Comparison of ENCODE assay signal across 8 cellular contexts in the genomic region with DNA sequence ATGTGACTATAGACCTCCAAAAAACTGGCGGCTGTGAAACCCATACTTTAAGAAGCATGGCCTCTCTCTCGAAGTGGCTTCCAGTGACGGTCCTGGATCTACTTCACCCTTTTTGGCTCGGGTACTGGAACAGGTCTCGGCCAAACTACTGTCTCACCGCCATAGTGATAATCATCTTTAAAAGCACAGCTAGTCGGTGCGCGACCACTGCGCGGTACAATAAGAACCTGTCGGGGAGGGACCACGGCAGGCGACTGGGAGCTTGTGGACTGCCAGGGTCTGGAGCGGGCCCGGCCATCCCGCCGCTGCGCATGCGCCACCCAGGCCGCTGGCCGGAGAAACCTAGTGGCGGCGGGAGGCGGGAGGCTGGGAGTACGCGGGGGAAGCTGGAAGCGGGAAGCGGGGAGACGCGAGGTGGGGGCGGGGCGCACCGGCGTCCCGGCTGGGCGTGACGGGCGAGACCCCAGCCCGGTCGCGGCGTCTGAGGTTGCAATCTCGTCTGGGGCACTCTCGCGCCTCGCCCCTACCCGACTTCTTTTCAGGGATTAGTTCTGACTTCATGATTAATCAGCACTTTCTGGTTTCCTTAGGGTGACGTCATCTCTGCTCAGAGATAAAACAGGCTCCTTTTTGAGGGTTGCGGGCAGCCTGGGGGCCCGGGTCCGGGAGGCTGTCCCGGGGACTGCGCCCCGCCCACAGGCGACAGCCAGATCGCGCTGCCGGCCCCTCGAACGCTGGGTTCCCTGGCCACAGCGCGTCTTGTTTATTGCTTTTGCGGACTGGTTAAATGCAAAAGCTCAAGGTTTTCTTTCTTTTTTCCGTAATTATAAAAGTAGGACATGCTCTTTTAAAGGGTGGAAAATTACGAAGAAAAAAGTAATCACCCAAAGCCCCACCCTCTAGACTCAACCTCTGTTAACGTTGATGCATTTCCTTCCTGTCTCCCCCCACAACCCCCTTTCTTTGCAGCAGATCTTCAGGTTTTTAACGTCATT.
DNase-seq lines count a peak whose midpoint lies in the region; ATAC-seq, FAIRE-seq and TF ChIP-seq lines count a peak whose summit lies in the region.

No MANE protein-coding gene starts in this region.

- H3K27me3 Mint-ChIP-seq in dendritic cell treated with granulocyte-macrophage colony-stimulating factor and Interleukin-4, amounts not matched to agents 40 ng/mL and 50 ng/mL, for 4 days = no peaks in the 10 kb centered on the region

- TF ChIP-seq CTCF in HepG2 (CRISPR knock-in tag; IDR thresholded peaks at IDR 0.05) = no peak

- ATAC-seq in GM19023 (IDR thresholded peaks at IDR 0.05; ENCODE audit: unreplicated experiment) = peak; percentile 83
- ATAC-seq in HG03196 (IDR thresholded peaks at IDR 0.05; ENCODE audit: unreplicated experiment) = peak; percentile 83
- ATAC-seq in HepG2 = peak; percentile 93

- in situ Hi-C loops in HepG2 (cut with HindIII; ENCODE audit: extremely low pct_ligation_motif_present, low pct_unique_long_range_greater_than_20kb) = loop anchor here (5.0 kb wide), 1 partner anchor 223 kb away; no protein-coding TSS in a partner anchor

- H2AFZ ChIP-seq in HepG2 (ENCODE audit: low read length) = peak overlapping the region; percentile 96

- H3K27me3 ChIP-seq in HepG2 (ENCODE audit: control insufficient read depth in 1 of 2, insufficient read depth in 2 of 2, low read length in 2 of 2) = no peaks in the 10 kb centered on the region; a peak in 2 of 5 replicates

- H3K4me1 ChIP-seq in HepG2 (ENCODE audit: insufficient read depth, low read length) = peaks cover 36% of the 10 kb centered on the region

- DNase-seq in AG08396 (ENCODE audit: low spot score) (peak; percentile 98), NCI-H526 (lab: John Stamatoyannopoulos, UW) (peak; percentile 65 to 83), HepG2 (ENCODE audit: low spot score) (peak; percentile 68)
- peak; percentile 47 to 76 for DNase-seq in activated CD4-positive, alpha-beta T cell treated with anti-CD3 and anti-CD28 coated beads, Interleukin-2, amount 50 U/mL, for 24 hours (ENCODE audit: low read depth in 1 of 2, low spot score in 1 of 2)
- peak; percentile 61 to 68 for DNase-seq in stimulated activated CD4-positive, alpha-beta T cell treated with anti-CD3 and anti-CD28 coated beads, Interleukin-2, amount 100 ng/mL, for 48 hours

- H3K9me3 Mint-ChIP-seq in dendritic cell treated with granulocyte-macrophage colony-stimulating factor and Interleukin-4, amounts not matched to agents 40 ng/mL and 50 ng/mL, for 4 days = no peaks in the 10 kb centered on the region

- H3K4me1 Mint-ChIP-seq in dendritic cell treated with granulocyte-macrophage colony-stimulating factor and Interleukin-4, amounts not matched to agents 40 ng/mL and 50 ng/mL, for 4 days (ENCODE audit: low read depth) = peaks cover 23% of the 10 kb centered on the region

- 13% methylated on average over 29 of the region's 68 CpGs for WGBS in HepG2 (ENCODE audit: low lambda C conversion rate)

- peak; percentile 30 to 47; a peak in 3 of 4 replicates for TF ChIP-seq POLR2A in HepG2 (IDR thresholded peaks at IDR 0.05; ENCODE audit: insufficient read depth in 1 of 2, low read depth in 2 of 2, low read length in 2 of 2)

- H3K36me3 Mint-ChIP-seq in dendritic cell treated with granulocyte-macrophage colony-stimulating factor and Interleukin-4, amounts not matched to agents 40 ng/mL and 50 ng/mL, for 4 days (ENCODE audit: low read depth) = no peaks in the 10 kb centered on the region

- H3K27ac Mint-ChIP-seq in dendritic cell treated with granulocyte-macrophage colony-stimulating factor and Interleukin-4, amounts not matched to agents 40 ng/mL and 50 ng/mL, for 4 days = peak overlapping the region; percentile 95

- H3K27ac ChIP-seq in HepG2 (ENCODE audit: extremely low read length, insufficient read depth, low read length) = peak overlapping the region; percentile 20

- intact Hi-C loops in dendritic cell treated with granulocyte-macrophage colony-stimulating factor and Interleukin-4, amounts not matched to agents 40 ng/mL and 50 ng/mL, for 4 days (cut with micrococcal nuclease) = loop anchor here (5.0 kb wide), 3 partner anchors 37 to 268 kb away; partner anchors contain the start of genes CWC27 and SREK1IP1
- intact Hi-C loops in HepG2 (cut with micrococcal nuclease; ENCODE audit: unreplicated experiment) = loop anchor here (2.0 to 5.0 kb wide), 2 partner anchors 65 to 447 kb away; partner anchors contain the start of gene ADAMTS6

- TF ChIP-seq EP300 in HepG2 (IDR thresholded peaks at IDR 0.05; ENCODE audit: low read depth in 2 of 2, low read length in 2 of 2) (no peak), HepG2 (CRISPR knock-in tag; IDR thresholded peaks at IDR 0.05; ENCODE audit: borderline replicate concordance) (no peak)

- H3K4me3 Mint-ChIP-seq in dendritic cell treated with granulocyte-macrophage colony-stimulating factor and Interleukin-4, amounts not matched to agents 40 ng/mL and 50 ng/mL, for 4 days = peak overlapping the region; percentile 77

- no peaks in the 10 kb centered on the region for H3K9me3 ChIP-seq in HepG2 (ENCODE audit: low read length)

- TF ChIP-seq RAD21 in HepG2 (CRISPR knock-in tag; IDR thresholded peaks at IDR 0.05) = 0 out of 2 replicates have a peak, but pooled peaks have one; percentile 8

- H4K20me1 ChIP-seq in HepG2 (ENCODE audit: insufficient read depth, low read length) = no peaks in the 10 kb centered on the region

- FAIRE-seq in HepG2 (lab: Jason Lieb, UNC) = no peak

- peak overlapping the region; percentile 62 to 77 (median 71) for H3K4me3 ChIP-seq in HepG2 (replicated peaks in 1 of 3; ENCODE audit: insufficient read depth in 1 of 3, low read depth in 2 of 3, low read length in 3 of 3)

- POLR2A ChIA-PET in HepG2 (lab: Yijun Ruan, JAX) = interaction anchor here (1.5 to 1.6 kb wide), 2 partner anchors 68 to 225 kb away, joined by 4 to 5 read pairs; no protein-coding TSS in a partner anchor

- TSS peak; percentile 93 for BruUV-seq in HepG2 (replicated peaks; lab: Mats Ljungman, UMichigan)

- H3K4me2 ChIP-seq in HepG2 (ENCODE audit: low read depth, low read length) = peak overlapping the region; percentile 74

- H3K9ac ChIP-seq in HepG2 (ENCODE audit: insufficient read depth, low read depth, low read length) = peak overlapping the region; percentile 70

- H3K36me3 ChIP-seq in HepG2 (replicated peaks in 1 of 2; ENCODE audit: control insufficient read depth in 1 of 2, insufficient read depth in 2 of 2, low read length in 2 of 2) = no peaks in the 10 kb centered on the region

- H3K79me2 ChIP-seq in HepG2 (ENCODE audit: insufficient read depth, low read length) = no peaks in the 10 kb centered on the region

- CTCF ChIA-PET in HepG2 (lab: Yijun Ruan, JAX; ENCODE audit: low intra/inter-chr PET ratio, low total read pairs) = no interaction called here

TF ChIP-seq in HepG2, 621 proteins besides CTCF, POLR2A, EP300 and RAD21 (continues in another document):
- no peak for TF ChIP-seq HDAC6 (IDR thresholded peaks at IDR 0.05; ENCODE audit: low read depth, low read length)
- no peak for TF ChIP-seq KLF6 (CRISPR knock-in tag; IDR thresholded peaks at IDR 0.05)
- TF ChIP-seq GLMP (CRISPR knock-in tag; IDR thresholded peaks at IDR 0.05; ENCODE audit: borderline replicate concordance) = no peak
- no peak for TF ChIP-seq EED (CRISPR knock-in tag; IDR thresholded peaks at IDR 0.05)
- no peak for TF ChIP-seq ZNF44 (CRISPR knock-in tag; IDR thresholded peaks at IDR 0.05)
- TF ChIP-seq SALL2 (CRISPR knock-in tag; IDR thresholded peaks at IDR 0.05) = peak; percentile 61; the same call in 1 of the 2 replicates
- no peak for TF ChIP-seq SCMH1 (CRISPR knock-in tag; IDR thresholded peaks at IDR 0.05; ENCODE audit: borderline replicate concordance)
- TF ChIP-seq TSC22D2 (CRISPR knock-in tag; IDR thresholded peaks at IDR 0.05; ENCODE audit: borderline replicate concordance) = no peak
- 0 out of 4 replicates have a peak, but pooled peaks of 1 of the 2 experiments have one; percentile 18 for TF ChIP-seq KLF16 (CRISPR knock-in tag; IDR thresholded peaks at IDR 0.05)
- TF ChIP-seq ERF (CRISPR knock-in tag; IDR thresholded peaks at IDR 0.05) = 0 out of 2 replicates have a peak, but pooled peaks have one; percentile 40
- TF ChIP-seq, protein P1, sequence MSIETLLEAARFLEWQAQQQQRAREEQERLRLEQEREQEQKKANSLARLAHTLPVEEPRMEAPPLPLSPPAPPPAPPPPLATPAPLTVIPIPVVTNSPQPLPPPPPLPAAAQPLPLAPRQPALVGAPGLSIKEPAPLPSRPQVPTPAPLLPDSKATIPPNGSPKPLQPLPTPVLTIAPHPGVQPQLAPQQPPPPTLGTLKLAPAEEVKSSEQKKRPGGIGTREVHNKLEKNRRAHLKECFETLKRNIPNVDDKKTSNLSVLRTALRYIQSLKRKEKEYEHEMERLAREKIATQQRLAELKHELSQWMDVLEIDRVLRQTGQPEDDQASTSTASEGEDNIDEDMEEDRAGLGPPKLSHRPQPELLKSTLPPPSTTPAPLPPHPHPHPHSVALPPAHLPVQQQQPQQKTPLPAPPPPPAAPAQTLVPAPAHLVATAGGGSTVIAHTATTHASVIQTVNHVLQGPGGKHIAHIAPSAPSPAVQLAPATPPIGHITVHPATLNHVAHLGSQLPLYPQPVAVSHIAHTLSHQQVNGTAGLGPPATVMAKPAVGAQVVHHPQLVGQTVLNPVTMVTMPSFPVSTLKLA (IDR thresholded peaks at IDR 0.05) = no peak
- TF ChIP-seq ZNF121 (CRISPR knock-in tag; IDR thresholded peaks at IDR 0.05) = no peak
- peak; percentile 99 for TF ChIP-seq ATF7 (IDR thresholded peaks at IDR 0.05)
- peak; percentile 95 for TF ChIP-seq ATF7 (CRISPR knock-in tag; IDR thresholded peaks at IDR 0.05)

Comparison
In these comparisons a context has a peak if more than half of its experiments do, and no peak if none do; other contexts are left out.
1. Peak in every context shown above with its lines: DNase-seq, ATAC-seq, H3K4me3 ChIP-seq and H3K27ac ChIP-seq.